In genomic region chr3:187750513-187751123, GRCh38 we compare ENCODE assay signal across 9 cellular contexts. TPM values are rescaled to one million over a fixed set of nuclear protein-coding genes. Genes with fewer than 3 reads are reported as not detected.
DNase-seq lines count a peak whose midpoint lies in the region; ATAC-seq and TF ChIP-seq lines count a peak whose summit lies in the region.
"Had no signal": no experiment of that assay in that cellular context is flagged by ENCODE, and none has a peak within 500 bp of the region (broad histone marks: within the 10 kb centered on the region; RNA-seq: fewer than 3 reads in every experiment).

No MANE protein-coding gene starts in this region.

- H3K9me3 Mint-ChIP-seq in T-helper 2 cell treated with Interferon-gamma antibody and Interleukin-4, amounts not matched to agents 5 μg/mL and 100 μg/mL, for 36 hours: no peaks in the 10 kb centered on the region
- H3K9me3 Mint-ChIP-seq in CD4-positive, alpha-beta memory T cell: no peaks in the 10 kb centered on the region
- no peaks in the 10 kb centered on the region for H3K9me3 Mint-ChIP-seq in CD14-positive monocyte

- H3K36me3 Mint-ChIP-seq in T-helper 2 cell treated with Interferon-gamma antibody and Interleukin-4, amounts not matched to agents 5 μg/mL and 100 μg/mL, for 36 hours (ENCODE audit: low read depth): no peaks in the 10 kb centered on the region
- H3K36me3 Mint-ChIP-seq in CD4-positive, alpha-beta memory T cell: peaks cover 0 to 2% of the 10 kb centered on the region in 2 donors
- H3K36me3 Mint-ChIP-seq in CD14-positive monocyte: peaks cover 0 to 15% of the 10 kb centered on the region in 2 donors

- H3K79me2 ChIP-seq in HCT116 (ENCODE audit: insufficient read depth, low read length): no peaks in the 10 kb centered on the region

- TF ChIP-seq CTCF in HCT116 (IDR thresholded peaks at IDR 0.05 in 2 of 3, conservative IDR thresholded peaks at IDR 0.05 in 1 of 3; ENCODE audit: borderline replicate concordance in 1 of 3, insufficient read depth in 1 of 3, low read depth in 2 of 3, low read length in 2 of 3) (no peak), left ventricle myocardium inferior (IDR thresholded peaks at IDR 0.05; ENCODE audit: borderline replicate concordance) (no peak), CD14-positive monocyte (IDR thresholded peaks at IDR 0.05) (no peak)

- H3K4me1 Mint-ChIP-seq in T-helper 2 cell treated with Interferon-gamma antibody and Interleukin-4, amounts not matched to agents 5 μg/mL and 100 μg/mL, for 36 hours (ENCODE audit: low read depth): peaks cover 58% of the 10 kb centered on the region
- H3K4me1 Mint-ChIP-seq in CD4-positive, alpha-beta memory T cell: peaks cover 20 to 46% (median 40%) of the 10 kb centered on the region in 4 donors
- H3K4me1 Mint-ChIP-seq in CD14-positive monocyte: peaks cover 41% of the 10 kb centered on the region

- H3K4me1 ChIP-seq in HCT116 (ENCODE audit: control insufficient read depth in 1 of 2, insufficient read depth in 2 of 2, low read length in 2 of 2): peaks cover 22 to 43% of the 10 kb centered on the region in 2 experiments
- peaks cover 41% of the 10 kb centered on the region for H3K4me1 ChIP-seq in left ventricle myocardium inferior
- H3K4me1 ChIP-seq in CD4-positive, alpha-beta memory T cell (ENCODE audit: insufficient read depth, low read length): peaks cover 37% of the 10 kb centered on the region

- H3K4me3 ChIP-seq in HCT116 (replicated peaks in 1 of 2; ENCODE audit: low read depth in 1 of 2, low read length in 2 of 2) (peak overlapping the region; percentile 44 to 63), left ventricle myocardium inferior (peak overlapping the region; percentile 55)
- no peak overlapping the region for H3K4me3 ChIP-seq in CD4-positive, alpha-beta memory T cell (ENCODE audit: low read length in 2 of 2)

- POLR2A ChIA-PET in HCT116 (lab: Charles Lee): interaction anchor here (1.3 to 1.7 kb wide), 2 partner anchors 12 to 544 kb away, joined by 4 to 5 read pairs; no protein-coding TSS in a partner anchor
- POLR2A ChIA-PET in CD4-positive, alpha-beta memory T cell (lab: Charles Lee; ENCODE audit: partially characterized antibody): no interaction called here

- CTCF ChIA-PET in HCT116 (lab: Charles Lee): interaction anchor here (0.7 to 4.3 kb wide), 3 partner anchors 11 to 1204 kb away, joined by 3 to 37 read pairs (median 28); no protein-coding TSS in a partner anchor
- CTCF ChIA-PET in CD4-positive, alpha-beta memory T cell (lab: Charles Lee; ENCODE audit: partially characterized antibody): interaction anchor here (1.0 to 8.9 kb wide), 9 partner anchors 9 to 1204 kb away, joined by 3 to 132 read pairs (median 4); no protein-coding TSS in a partner anchor

- no peaks in the 10 kb centered on the region for H3K27me3 Mint-ChIP-seq in T-helper 2 cell treated with Interferon-gamma antibody and Interleukin-4, amounts not matched to agents 5 μg/mL and 100 μg/mL, for 36 hours (ENCODE audit: low read depth)
- no peaks in the 10 kb centered on the region for H3K27me3 Mint-ChIP-seq in CD4-positive, alpha-beta memory T cell
- peaks cover 0 to 3% (median 0%) of the 10 kb centered on the region in 3 donors for H3K27me3 Mint-ChIP-seq in CD14-positive monocyte (ENCODE audit: low read depth in 3 of 3)

- no peak for TF ChIP-seq RAD21 in HCT116 (IDR thresholded peaks at IDR 0.05; ENCODE audit: low read depth)

- H3K4me2 ChIP-seq in HCT116 (ENCODE audit: low read length): peak overlapping the region; percentile 92

- no peak for DNase-seq in HCT116 (ENCODE audit: low read depth, low spot score)
- no peak for DNase-seq in T-helper 2 cell treated with Interferon-gamma antibody and Interleukin-4, amounts not matched to agents 5 μg/mL and 100 μg/mL, for 36 hours (ENCODE audit: low spot score)
- no peak for DNase-seq in left ventricle myocardium inferior
- peak; percentile 46 for DNase-seq in retina
- DNase-seq in CD4-positive, alpha-beta memory T cell: no peak
- no peak for DNase-seq in AG08395 (ENCODE audit: low spot score)
- DNase-seq in CD14-positive monocyte (ENCODE audit: low spot score): no peak
- DNase-seq: activated CD8-positive, alpha-beta memory T cell treated with anti-CD3 and anti-CD28 coated beads for 24 hours had no signal

- peak overlapping the region; percentile 51 for H3K9ac ChIP-seq in HCT116 (ENCODE audit: low read length)

- RAD21 ChIA-PET in HCT116 (lab: Charles Lee; ENCODE audit: low non-redundant PET in 1 of 2, low total read pairs in 2 of 2, uncharacterized antibody in 2 of 2, unreplicated experiment in 2 of 2): interaction anchor here in 1 of 2 experiments (0.7 kb wide), 1 partner anchor 12 kb away, joined by 3 read pairs; no protein-coding TSS in a partner anchor

- peak overlapping the region; percentile 57 for H3K4me3 Mint-ChIP-seq in T-helper 2 cell treated with Interferon-gamma antibody and Interleukin-4, amounts not matched to agents 5 μg/mL and 100 μg/mL, for 36 hours
- H3K4me3 Mint-ChIP-seq in CD4-positive, alpha-beta memory T cell: peak overlapping the region in 4 of 8 donors; percentile 8 to 51 (median 18)
- H3K4me3 Mint-ChIP-seq in CD14-positive monocyte: peak overlapping the region in 1 of 2 donors; percentile 79

- BruUV-seq in HCT116 (replicated peaks; lab: Mats Ljungman, UMichigan): no TSS peak

- H3K9me2 ChIP-seq in HCT116 (ENCODE audit: insufficient read depth): no peaks in the 10 kb centered on the region

- ATAC-seq in HCT116 (peak; percentile 12), GM19467 (IDR thresholded peaks at IDR 0.05; ENCODE audit: unreplicated experiment) (no peak)

- H3K27ac Mint-ChIP-seq in T-helper 2 cell treated with Interferon-gamma antibody and Interleukin-4, amounts not matched to agents 5 μg/mL and 100 μg/mL, for 36 hours: peak overlapping the region; percentile 69
- peak overlapping the region in 2 of 7 donors; percentile 16 to 57 for H3K27ac Mint-ChIP-seq in CD4-positive, alpha-beta memory T cell
- peak overlapping the region in 1 of 7 donors; percentile 33 for H3K27ac Mint-ChIP-seq in CD14-positive monocyte

- peak overlapping the region; percentile 95 for H2AFZ ChIP-seq in HCT116 (ENCODE audit: low read depth, low read length, poor library complexity, severe bottlenecking)

- no peaks in the 10 kb centered on the region for H3K36me3 ChIP-seq in HCT116 (ENCODE audit: control insufficient read depth in 1 of 2, insufficient read depth in 2 of 2, low read length in 2 of 2)
- H3K36me3 ChIP-seq in left ventricle myocardium inferior: no peaks in the 10 kb centered on the region
- H3K36me3 ChIP-seq in CD4-positive, alpha-beta memory T cell (ENCODE audit: insufficient read depth, low read length): no peaks in the 10 kb centered on the region

- no peak for TF ChIP-seq POLR2A in HCT116 (IDR thresholded peaks at IDR 0.05; ENCODE audit: borderline replicate concordance, extremely low read depth, insufficient read depth, insufficient read length)

- H3K27ac ChIP-seq in HCT116 (ENCODE audit: low read depth, low read length) (peak overlapping the region; percentile 56), left ventricle myocardium inferior (replicated peaks) (peak overlapping the region; percentile 99)
- H3K27ac ChIP-seq in CD4-positive, alpha-beta memory T cell (ENCODE audit: low read depth, low read length): no peak overlapping the region

- no peaks in the 10 kb centered on the region for H4K20me1 ChIP-seq in HCT116 (ENCODE audit: insufficient read depth)

- intact Hi-C loops in HCT116 (cut with micrococcal nuclease): no loop called here
- intact Hi-C loops in left ventricle myocardium inferior (cut with micrococcal nuclease): no loop called here
- intact Hi-C loops in CD4-positive, alpha-beta memory T cell (cut with micrococcal nuclease): no loop called here
- intact Hi-C loops in CD14-positive monocyte (cut with micrococcal nuclease): loop anchor here in 1 of 2 donors (5.0 kb wide), 1 partner anchor 37 kb away; no protein-coding TSS in a partner anchor

- H3K27me3 ChIP-seq in HCT116 (ENCODE audit: insufficient read depth, low read length) (no peaks in the 10 kb centered on the region), left ventricle myocardium inferior (ENCODE audit: low read depth) (no peaks in the 10 kb centered on the region)
- no peaks in the 10 kb centered on the region for H3K27me3 ChIP-seq in CD4-positive, alpha-beta memory T cell (ENCODE audit: insufficient read depth, low read length)

- no peaks in the 10 kb centered on the region for H3K9me3 ChIP-seq in HCT116 (ENCODE audit: control insufficient read depth in 1 of 2, insufficient read depth in 1 of 2, low read depth in 1 of 2, low read length in 2 of 2)
- no peaks in the 10 kb centered on the region for H3K9me3 ChIP-seq in left ventricle myocardium inferior (replicated peaks)
- no peaks in the 10 kb centered on the region for H3K9me3 ChIP-seq in CD4-positive, alpha-beta memory T cell (ENCODE audit: control insufficient read depth in 1 of 2, low read length in 2 of 2)

TF ChIP-seq in HCT116, 20 proteins besides CTCF, POLR2A, EP300 and RAD21:
- TF ChIP-seq JUND (IDR thresholded peaks at IDR 0.05): no peak
- TF ChIP-seq ZFX (IDR thresholded peaks at IDR 0.05): no peak
- no peak for TF ChIP-seq SIN3A (IDR thresholded peaks at IDR 0.05; ENCODE audit: low read depth)

RNA-seq across cellular contexts. Expression of gene BCL6, which starts 5.3 kb away (rescaled TPM):
- total RNA-seq in HCT116 (2021; ENCODE audit: unreplicated experiment) (17.5 TPM), left ventricle myocardium inferior (47.7 TPM)
- 16.1 and 18.1 TPM in 2 replicates for polyA plus RNA-seq in HCT116 (2012)
- 10 to 100 TPM; 31.4 to 34.8 TPM for total RNA-seq in CD4-positive, alpha-beta memory T cell
- polyA plus RNA-seq in CD4-positive, alpha-beta memory T cell: 1 to 10 TPM; 1.1 to 1.8 TPM
- 10 to 100 TPM; 33.2 to 34.9 TPM for polyA plus RNA-seq in CD14-positive monocyte

RNA-seq across cellular contexts. Expression of gene RTP2, which starts 48.3 kb away (rescaled TPM):
- not detected for total RNA-seq in HCT116 (2021; ENCODE audit: unreplicated experiment)
- not detected in 2 replicates for polyA plus RNA-seq in HCT116 (2012)
- total RNA-seq in left ventricle myocardium inferior: not detected
- total RNA-seq in CD4-positive, alpha-beta memory T cell: not detected
- polyA plus RNA-seq in CD4-positive, alpha-beta memory T cell: not detected
- polyA plus RNA-seq in CD14-positive monocyte: not detected

Comparison
In these comparisons a context has a peak if more than half of its experiments do, and no peak if none do; other contexts are left out.
1. H3K4me3 ChIP-seq: peak in HCT116 (2 of 2) and left ventricle myocardium inferior (single experiment); none in CD4-positive, alpha-beta memory T cell (0 of 2).